1 cellular context compared by ENCODE assay signal in genomic region chr11:30322826-30323710, GRCh38.
TF ChIP-seq lines count a peak whose summit lies in the region.

ARL14EP (plus strand) TSS chr11:30323104; CDS start chr11:30330949, 7,845 bp downstream.

TF ChIP-seq in HepG2, 621 proteins besides CTCF, POLR2A, EP300 and RAD21 (continued from another document and continues in another):
- TF ChIP-seq AHDC1 (CRISPR knock-in tag; IDR thresholded peaks at IDR 0.05; ENCODE audit: borderline replicate concordance) (no peak; the same call in 1 of the 2 replicates), TRIM24 (CRISPR knock-in tag; IDR thresholded peaks at IDR 0.05) (no peak), PPARG (CRISPR knock-in tag; conservative IDR thresholded peaks at IDR 0.05) (0 out of 2 replicates have a peak, but pooled peaks have one; percentile 47), ZNF816 (CRISPR knock-in tag; IDR thresholded peaks at IDR 0.05; ENCODE audit: borderline replicate concordance) (no peak), ZNF180 (CRISPR knock-in tag; IDR thresholded peaks at IDR 0.05; ENCODE audit: borderline replicate concordance, low read depth) (no peak; the same call in 1 of the 2 replicates), ZSCAN20 (CRISPR knock-in tag; IDR thresholded peaks at IDR 0.05; ENCODE audit: borderline replicate concordance) (peak; percentile 81; the same call in 1 of the 2 replicates), ZNF503 (CRISPR knock-in tag; IDR thresholded peaks at IDR 0.05) (no peak), NCOA5 (CRISPR knock-in tag; IDR thresholded peaks at IDR 0.05) (no peak), CENPBD1 (CRISPR knock-in tag; IDR thresholded peaks at IDR 0.05; ENCODE audit: borderline replicate concordance, low read depth) (no peak), ZNF883 (CRISPR knock-in tag; IDR thresholded peaks at IDR 0.05; ENCODE audit: not compliant biosample characterization) (peak; percentile 91), ZSCAN25 (CRISPR knock-in tag; IDR thresholded peaks at IDR 0.05) (peak; percentile 89), ZNF543 (CRISPR knock-in tag; IDR thresholded peaks at IDR 0.05) (peak; percentile 92), RFX1 (IDR thresholded peaks at IDR 0.05) (no peak), ZNF280D (CRISPR knock-in tag; IDR thresholded peaks at IDR 0.05) (no peak; the same call in 1 of the 2 replicates), KLF6 (CRISPR knock-in tag; IDR thresholded peaks at IDR 0.05) (peak; percentile 91), GMEB1 (CRISPR knock-in tag; IDR thresholded peaks at IDR 0.05; ENCODE audit: borderline replicate concordance) (peak; percentile 95), ZNF280B (CRISPR knock-in tag; IDR thresholded peaks at IDR 0.05; ENCODE audit: borderline replicate concordance) (peak; percentile 68; the same call in 1 of the 2 replicates), NR2F1 (CRISPR knock-in tag; IDR thresholded peaks at IDR 0.05) (0 out of 4 replicates have a peak, but pooled peaks of 1 of the 2 experiments have one; percentile 50), ZNF576 (CRISPR knock-in tag; IDR thresholded peaks at IDR 0.05) (no peak), U2AF1 (optimal IDR thresholded peaks at IDR 0.05; ENCODE audit: low read depth, low read length) (peak; percentile 100), NBN (conservative IDR thresholded peaks at IDR 0.05) (no peak), ZNF547 (CRISPR knock-in tag; IDR thresholded peaks at IDR 0.05) (peak; percentile 74), ZSCAN12 (CRISPR knock-in tag; IDR thresholded peaks at IDR 0.05) (no peak), ZBTB14 (CRISPR knock-in tag; IDR thresholded peaks at IDR 0.05) (no peak)
- TF ChIP-seq, protein P1, sequence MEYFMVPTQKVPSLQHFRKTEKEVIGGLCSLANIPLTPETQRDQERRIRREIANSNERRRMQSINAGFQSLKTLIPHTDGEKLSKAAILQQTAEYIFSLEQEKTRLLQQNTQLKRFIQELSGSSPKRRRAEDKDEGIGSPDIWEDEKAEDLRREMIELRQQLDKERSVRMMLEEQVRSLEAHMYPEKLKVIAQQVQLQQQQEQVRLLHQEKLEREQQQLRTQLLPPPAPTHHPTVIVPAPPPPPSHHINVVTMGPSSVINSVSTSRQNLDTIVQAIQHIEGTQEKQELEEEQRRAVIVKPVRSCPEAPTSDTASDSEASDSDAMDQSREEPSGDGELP (IDR thresholded peaks at IDR 0.05; ENCODE audit: borderline replicate concordance, low read depth): peak; percentile 16; the same call in 1 of the 2 replicates
- TF ChIP-seq, protein P2, sequence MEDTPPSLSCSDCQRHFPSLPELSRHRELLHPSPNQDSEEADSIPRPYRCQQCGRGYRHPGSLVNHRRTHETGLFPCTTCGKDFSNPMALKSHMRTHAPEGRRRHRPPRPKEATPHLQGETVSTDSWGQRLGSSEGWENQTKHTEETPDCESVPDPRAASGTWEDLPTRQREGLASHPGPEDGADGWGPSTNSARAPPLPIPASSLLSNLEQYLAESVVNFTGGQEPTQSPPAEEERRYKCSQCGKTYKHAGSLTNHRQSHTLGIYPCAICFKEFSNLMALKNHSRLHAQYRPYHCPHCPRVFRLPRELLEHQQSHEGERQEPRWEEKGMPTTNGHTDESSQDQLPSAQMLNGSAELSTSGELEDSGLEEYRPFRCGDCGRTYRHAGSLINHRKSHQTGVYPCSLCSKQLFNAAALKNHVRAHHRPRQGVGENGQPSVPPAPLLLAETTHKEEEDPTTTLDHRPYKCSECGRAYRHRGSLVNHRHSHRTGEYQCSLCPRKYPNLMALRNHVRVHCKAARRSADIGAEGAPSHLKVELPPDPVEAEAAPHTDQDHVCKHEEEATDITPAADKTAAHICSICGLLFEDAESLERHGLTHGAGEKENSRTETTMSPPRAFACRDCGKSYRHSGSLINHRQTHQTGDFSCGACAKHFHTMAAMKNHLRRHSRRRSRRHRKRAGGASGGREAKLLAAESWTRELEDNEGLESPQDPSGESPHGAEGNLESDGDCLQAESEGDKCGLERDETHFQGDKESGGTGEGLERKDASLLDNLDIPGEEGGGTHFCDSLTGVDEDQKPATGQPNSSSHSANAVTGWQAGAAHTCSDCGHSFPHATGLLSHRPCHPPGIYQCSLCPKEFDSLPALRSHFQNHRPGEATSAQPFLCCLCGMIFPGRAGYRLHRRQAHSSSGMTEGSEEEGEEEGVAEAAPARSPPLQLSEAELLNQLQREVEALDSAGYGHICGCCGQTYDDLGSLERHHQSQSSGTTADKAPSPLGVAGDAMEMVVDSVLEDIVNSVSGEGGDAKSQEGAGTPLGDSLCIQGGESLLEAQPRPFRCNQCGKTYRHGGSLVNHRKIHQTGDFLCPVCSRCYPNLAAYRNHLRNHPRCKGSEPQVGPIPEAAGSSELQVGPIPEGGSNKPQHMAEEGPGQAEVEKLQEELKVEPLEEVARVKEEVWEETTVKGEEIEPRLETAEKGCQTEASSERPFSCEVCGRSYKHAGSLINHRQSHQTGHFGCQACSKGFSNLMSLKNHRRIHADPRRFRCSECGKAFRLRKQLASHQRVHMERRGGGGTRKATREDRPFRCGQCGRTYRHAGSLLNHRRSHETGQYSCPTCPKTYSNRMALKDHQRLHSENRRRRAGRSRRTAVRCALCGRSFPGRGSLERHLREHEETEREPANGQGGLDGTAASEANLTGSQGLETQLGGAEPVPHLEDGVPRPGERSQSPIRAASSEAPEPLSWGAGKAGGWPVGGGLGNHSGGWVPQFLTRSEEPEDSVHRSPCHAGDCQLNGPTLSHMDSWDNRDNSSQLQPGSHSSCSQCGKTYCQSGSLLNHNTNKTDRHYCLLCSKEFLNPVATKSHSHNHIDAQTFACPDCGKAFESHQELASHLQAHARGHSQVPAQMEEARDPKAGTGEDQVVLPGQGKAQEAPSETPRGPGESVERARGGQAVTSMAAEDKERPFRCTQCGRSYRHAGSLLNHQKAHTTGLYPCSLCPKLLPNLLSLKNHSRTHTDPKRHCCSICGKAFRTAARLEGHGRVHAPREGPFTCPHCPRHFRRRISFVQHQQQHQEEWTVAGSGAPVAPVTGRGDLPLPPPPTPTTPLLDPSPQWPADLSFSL (CRISPR knock-in tag; IDR thresholded peaks at IDR 0.05): no peak
- TF ChIP-seq, protein P3, sequence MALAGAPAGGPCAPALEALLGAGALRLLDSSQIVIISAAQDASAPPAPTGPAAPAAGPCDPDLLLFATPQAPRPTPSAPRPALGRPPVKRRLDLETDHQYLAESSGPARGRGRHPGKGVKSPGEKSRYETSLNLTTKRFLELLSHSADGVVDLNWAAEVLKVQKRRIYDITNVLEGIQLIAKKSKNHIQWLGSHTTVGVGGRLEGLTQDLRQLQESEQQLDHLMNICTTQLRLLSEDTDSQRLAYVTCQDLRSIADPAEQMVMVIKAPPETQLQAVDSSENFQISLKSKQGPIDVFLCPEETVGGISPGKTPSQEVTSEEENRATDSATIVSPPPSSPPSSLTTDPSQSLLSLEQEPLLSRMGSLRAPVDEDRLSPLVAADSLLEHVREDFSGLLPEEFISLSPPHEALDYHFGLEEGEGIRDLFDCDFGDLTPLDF (CRISPR knock-in tag; IDR thresholded peaks at IDR 0.05): no peak
